In the genomic region with DNA sequence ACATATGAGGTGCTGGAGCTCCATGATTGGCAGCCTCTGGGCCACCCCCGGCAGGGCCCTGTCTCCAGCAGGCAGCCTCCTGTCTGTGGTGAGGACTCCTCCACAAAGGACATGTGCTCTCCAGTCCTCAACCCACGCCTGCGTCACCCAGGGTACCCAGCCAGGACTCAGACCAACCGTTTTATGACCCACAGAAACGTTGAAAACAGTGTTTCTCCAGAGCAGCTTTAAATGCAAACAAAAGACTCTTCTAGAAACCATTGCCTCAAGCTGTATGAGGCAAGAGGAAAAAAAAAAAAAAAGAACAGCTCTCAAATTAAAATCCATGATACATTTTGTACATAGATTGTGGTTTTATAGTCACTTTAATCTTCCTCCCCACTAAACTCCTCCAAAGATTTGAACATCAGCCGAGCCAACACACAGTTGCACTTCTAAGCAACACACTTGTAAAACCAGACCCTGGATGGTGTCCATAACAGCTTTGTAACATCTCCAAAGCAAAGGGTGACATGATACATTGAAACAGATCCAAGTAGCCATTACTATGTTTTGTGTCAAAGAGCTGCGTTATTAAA, we compare ENCODE assay signal across 2 cellular contexts.
TF ChIP-seq lines count a peak whose summit lies in the region.

No MANE protein-coding gene starts in this region.

TF ChIP-seq in IMR-90, 13 proteins besides CTCF, POLR2A, EP300 and RAD21:
- TF ChIP-seq MXI1 (IDR thresholded peaks at IDR 0.05; ENCODE audit: borderline replicate concordance, low read depth, low read length) (no peak), CEBPB (IDR thresholded peaks at IDR 0.05; ENCODE audit: low read depth, low read length) (no peak), RFX5 (IDR thresholded peaks at IDR 0.05; ENCODE audit: low read depth, low read length) (no peak), FOS (IDR thresholded peaks at IDR 0.05; ENCODE audit: low read depth, low read length) (no peak), NFE2L2 (IDR thresholded peaks at IDR 0.05; ENCODE audit: low read depth, low read length) (no peak), RCOR1 (IDR thresholded peaks at IDR 0.05; ENCODE audit: insufficient replicate concordance, low read length) (no peak), SMC3 (IDR thresholded peaks at IDR 0.05; ENCODE audit: low read depth, low read length) (no peak), BHLHE40 (IDR thresholded peaks at IDR 0.05; ENCODE audit: low read depth, low read length) (no peak), MAZ (IDR thresholded peaks at IDR 0.05; ENCODE audit: borderline replicate concordance, low read depth, low read length) (no peak), MAFK (IDR thresholded peaks at IDR 0.05; ENCODE audit: low read depth, low read length) (no peak), CHD1 (IDR thresholded peaks at IDR 0.05; ENCODE audit: low read depth, low read length) (no peak)
- TF ChIP-seq, protein P1, sequence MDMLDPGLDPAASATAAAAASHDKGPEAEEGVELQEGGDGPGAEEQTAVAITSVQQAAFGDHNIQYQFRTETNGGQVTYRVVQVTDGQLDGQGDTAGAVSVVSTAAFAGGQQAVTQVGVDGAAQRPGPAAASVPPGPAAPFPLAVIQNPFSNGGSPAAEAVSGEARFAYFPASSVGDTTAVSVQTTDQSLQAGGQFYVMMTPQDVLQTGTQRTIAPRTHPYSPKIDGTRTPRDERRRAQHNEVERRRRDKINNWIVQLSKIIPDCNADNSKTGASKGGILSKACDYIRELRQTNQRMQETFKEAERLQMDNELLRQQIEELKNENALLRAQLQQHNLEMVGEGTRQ (IDR thresholded peaks at IDR 0.05; ENCODE audit: low read depth, low read length): no peak
- TF ChIP-seq, protein P2, sequence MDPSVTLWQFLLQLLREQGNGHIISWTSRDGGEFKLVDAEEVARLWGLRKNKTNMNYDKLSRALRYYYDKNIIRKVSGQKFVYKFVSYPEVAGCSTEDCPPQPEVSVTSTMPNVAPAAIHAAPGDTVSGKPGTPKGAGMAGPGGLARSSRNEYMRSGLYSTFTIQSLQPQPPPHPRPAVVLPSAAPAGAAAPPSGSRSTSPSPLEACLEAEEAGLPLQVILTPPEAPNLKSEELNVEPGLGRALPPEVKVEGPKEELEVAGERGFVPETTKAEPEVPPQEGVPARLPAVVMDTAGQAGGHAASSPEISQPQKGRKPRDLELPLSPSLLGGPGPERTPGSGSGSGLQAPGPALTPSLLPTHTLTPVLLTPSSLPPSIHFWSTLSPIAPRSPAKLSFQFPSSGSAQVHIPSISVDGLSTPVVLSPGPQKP (IDR thresholded peaks at IDR 0.05; ENCODE audit: borderline replicate concordance, low read depth, low read length): no peak

TF ChIP-seq in GM23338, 12 proteins besides CTCF, POLR2A, EP300 and RAD21:
- TF ChIP-seq, protein P3, sequence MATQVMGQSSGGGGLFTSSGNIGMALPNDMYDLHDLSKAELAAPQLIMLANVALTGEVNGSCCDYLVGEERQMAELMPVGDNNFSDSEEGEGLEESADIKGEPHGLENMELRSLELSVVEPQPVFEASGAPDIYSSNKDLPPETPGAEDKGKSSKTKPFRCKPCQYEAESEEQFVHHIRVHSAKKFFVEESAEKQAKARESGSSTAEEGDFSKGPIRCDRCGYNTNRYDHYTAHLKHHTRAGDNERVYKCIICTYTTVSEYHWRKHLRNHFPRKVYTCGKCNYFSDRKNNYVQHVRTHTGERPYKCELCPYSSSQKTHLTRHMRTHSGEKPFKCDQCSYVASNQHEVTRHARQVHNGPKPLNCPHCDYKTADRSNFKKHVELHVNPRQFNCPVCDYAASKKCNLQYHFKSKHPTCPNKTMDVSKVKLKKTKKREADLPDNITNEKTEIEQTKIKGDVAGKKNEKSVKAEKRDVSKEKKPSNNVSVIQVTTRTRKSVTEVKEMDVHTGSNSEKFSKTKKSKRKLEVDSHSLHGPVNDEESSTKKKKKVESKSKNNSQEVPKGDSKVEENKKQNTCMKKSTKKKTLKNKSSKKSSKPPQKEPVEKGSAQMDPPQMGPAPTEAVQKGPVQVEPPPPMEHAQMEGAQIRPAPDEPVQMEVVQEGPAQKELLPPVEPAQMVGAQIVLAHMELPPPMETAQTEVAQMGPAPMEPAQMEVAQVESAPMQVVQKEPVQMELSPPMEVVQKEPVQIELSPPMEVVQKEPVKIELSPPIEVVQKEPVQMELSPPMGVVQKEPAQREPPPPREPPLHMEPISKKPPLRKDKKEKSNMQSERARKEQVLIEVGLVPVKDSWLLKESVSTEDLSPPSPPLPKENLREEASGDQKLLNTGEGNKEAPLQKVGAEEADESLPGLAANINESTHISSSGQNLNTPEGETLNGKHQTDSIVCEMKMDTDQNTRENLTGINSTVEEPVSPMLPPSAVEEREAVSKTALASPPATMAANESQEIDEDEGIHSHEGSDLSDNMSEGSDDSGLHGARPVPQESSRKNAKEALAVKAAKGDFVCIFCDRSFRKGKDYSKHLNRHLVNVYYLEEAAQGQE (IDR thresholded peaks at IDR 0.05; ENCODE audit: unreplicated experiment): no peak
- TF ChIP-seq, protein P4, sequence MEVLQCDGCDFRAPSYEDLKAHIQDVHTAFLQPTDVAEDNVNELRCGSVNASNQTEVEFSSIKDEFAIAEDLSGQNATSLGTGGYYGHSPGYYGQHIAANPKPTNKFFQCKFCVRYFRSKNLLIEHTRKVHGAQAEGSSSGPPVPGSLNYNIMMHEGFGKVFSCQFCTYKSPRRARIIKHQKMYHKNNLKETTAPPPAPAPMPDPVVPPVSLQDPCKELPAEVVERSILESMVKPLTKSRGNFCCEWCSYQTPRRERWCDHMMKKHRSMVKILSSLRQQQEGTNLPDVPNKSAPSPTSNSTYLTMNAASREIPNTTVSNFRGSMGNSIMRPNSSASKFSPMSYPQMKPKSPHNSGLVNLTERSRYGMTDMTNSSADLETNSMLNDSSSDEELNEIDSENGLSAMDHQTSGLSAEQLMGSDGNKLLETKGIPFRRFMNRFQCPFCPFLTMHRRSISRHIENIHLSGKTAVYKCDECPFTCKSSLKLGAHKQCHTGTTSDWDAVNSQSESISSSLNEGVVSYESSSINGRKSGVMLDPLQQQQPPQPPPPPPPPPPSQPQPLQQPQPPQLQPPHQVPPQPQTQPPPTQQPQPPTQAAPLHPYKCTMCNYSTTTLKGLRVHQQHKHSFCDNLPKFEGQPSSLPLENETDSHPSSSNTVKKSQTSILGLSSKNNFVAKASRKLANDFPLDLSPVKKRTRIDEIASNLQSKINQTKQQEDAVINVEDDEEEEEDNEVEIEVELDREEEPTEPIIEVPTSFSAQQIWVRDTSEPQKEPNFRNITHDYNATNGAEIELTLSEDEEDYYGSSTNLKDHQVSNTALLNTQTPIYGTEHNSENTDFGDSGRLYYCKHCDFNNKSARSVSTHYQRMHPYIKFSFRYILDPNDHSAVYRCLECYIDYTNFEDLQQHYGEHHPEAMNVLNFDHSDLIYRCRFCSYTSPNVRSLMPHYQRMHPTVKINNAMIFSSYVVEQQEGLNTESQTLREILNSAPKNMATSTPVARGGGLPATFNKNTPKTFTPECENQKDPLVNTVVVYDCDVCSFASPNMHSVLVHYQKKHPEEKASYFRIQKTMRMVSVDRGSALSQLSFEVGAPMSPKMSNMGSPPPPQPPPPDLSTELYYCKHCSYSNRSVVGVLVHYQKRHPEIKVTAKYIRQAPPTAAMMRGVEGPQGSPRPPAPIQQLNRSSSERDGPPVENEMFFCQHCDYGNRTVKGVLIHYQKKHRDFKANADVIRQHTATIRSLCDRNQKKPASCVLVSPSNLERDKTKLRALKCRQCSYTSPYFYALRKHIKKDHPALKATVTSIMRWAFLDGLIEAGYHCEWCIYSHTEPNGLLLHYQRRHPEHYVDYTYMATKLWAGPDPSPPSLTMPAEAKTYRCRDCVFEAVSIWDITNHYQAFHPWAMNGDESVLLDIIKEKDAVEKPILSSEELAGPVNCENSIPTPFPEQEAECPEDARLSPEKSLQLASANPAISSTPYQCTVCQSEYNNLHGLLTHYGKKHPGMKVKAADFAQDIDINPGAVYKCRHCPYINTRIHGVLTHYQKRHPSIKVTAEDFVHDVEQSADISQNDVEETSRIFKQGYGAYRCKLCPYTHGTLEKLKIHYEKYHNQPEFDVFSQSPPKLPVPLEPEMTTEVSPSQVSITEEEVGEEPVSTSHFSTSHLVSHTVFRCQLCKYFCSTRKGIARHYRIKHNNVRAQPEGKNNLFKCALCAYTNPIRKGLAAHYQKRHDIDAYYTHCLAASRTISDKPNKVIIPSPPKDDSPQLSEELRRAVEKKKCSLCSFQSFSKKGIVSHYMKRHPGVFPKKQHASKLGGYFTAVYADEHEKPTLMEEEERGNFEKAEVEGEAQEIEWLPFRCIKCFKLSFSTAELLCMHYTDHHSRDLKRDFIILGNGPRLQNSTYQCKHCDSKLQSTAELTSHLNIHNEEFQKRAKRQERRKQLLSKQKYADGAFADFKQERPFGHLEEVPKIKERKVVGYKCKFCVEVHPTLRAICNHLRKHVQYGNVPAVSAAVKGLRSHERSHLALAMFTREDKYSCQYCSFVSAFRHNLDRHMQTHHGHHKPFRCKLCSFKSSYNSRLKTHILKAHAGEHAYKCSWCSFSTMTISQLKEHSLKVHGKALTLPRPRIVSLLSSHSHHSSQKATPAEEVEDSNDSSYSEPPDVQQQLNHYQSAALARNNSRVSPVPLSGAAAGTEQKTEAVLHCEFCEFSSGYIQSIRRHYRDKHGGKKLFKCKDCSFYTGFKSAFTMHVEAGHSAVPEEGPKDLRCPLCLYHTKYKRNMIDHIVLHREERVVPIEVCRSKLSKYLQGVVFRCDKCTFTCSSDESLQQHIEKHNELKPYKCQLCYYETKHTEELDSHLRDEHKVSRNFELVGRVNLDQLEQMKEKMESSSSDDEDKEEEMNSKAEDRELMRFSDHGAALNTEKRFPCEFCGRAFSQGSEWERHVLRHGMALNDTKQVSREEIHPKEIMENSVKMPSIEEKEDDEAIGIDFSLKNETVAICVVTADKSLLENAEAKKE (CRISPR knock-in tag; IDR thresholded peaks at IDR 0.05): no peak
- TF ChIP-seq JUNB (IDR thresholded peaks at IDR 0.05; ENCODE audit: unreplicated experiment): no peak
- TF ChIP-seq NANOG (IDR thresholded peaks at IDR 0.05; ENCODE audit: borderline replicate concordance): no peak
- TF ChIP-seq EZH2 (IDR thresholded peaks at IDR 0.05; ENCODE audit: low read depth, unreplicated experiment): no peak
- no peak for TF ChIP-seq ZNF114 (CRISPR knock-in tag; IDR thresholded peaks at IDR 0.05)
- TF ChIP-seq EZH2phosphoT487 (IDR thresholded peaks at IDR 0.05; ENCODE audit: unreplicated experiment): no peak
- TF ChIP-seq ZNF331 (CRISPR knock-in tag; IDR thresholded peaks at IDR 0.05; ENCODE audit: low read depth): no peak
- TF ChIP-seq, protein P5, sequence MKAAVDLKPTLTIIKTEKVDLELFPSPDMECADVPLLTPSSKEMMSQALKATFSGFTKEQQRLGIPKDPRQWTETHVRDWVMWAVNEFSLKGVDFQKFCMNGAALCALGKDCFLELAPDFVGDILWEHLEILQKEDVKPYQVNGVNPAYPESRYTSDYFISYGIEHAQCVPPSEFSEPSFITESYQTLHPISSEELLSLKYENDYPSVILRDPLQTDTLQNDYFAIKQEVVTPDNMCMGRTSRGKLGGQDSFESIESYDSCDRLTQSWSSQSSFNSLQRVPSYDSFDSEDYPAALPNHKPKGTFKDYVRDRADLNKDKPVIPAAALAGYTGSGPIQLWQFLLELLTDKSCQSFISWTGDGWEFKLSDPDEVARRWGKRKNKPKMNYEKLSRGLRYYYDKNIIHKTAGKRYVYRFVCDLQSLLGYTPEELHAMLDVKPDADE (IDR thresholded peaks at IDR 0.05): no peak
- TF ChIP-seq STAT1 (IDR thresholded peaks at IDR 0.05; ENCODE audit: unreplicated experiment): no peak
- TF ChIP-seq CREB1 (CRISPR knock-in tag; IDR thresholded peaks at IDR 0.05; ENCODE audit: low read depth): no peak
- no peak for TF ChIP-seq POLR2AphosphoS5 (IDR thresholded peaks at IDR 0.05; ENCODE audit: low read depth)
TF ChIP-seq in GM23338: peak in this region for 0.
